In genomic region chr11:69050592-69051380, GRCh38 we compare ENCODE assay signal across 11 cellular contexts. TPM values are rescaled to one million over a fixed set of nuclear protein-coding genes. Genes with fewer than 3 reads are reported as not detected.
DNase-seq lines count a peak whose midpoint lies in the region; ATAC-seq, FAIRE-seq and TF ChIP-seq lines count a peak whose summit lies in the region.
"Had no signal": no experiment of that assay in that cellular context is flagged by ENCODE, and none has a peak within 500 bp of the region (broad histone marks: within the 10 kb centered on the region; RNA-seq: fewer than 3 reads in every experiment).

No MANE protein-coding gene starts in this region.

- no peak for FAIRE-seq in kidney (lab: Jason Lieb, UNC)

- H3K4me3 ChIP-seq in kidney (ENCODE audit: low read length in 2 of 2) (peak overlapping the region; percentile 32 to 81), subcutaneous abdominal adipose tissue (ENCODE audit: low read depth in 1 of 5, low read length in 5 of 5) (no peak overlapping the region)
- H3K4me3 ChIP-seq: MG63 had no signal

- no peaks in the 10 kb centered on the region for H3K27me3 ChIP-seq in subcutaneous abdominal adipose tissue (ENCODE audit: control insufficient read depth in 5 of 5, insufficient read depth in 4 of 5, low read length in 5 of 5)
- H3K27me3 ChIP-seq: MG63 had no signal

- no peaks in the 10 kb centered on the region for H3K36me3 Mint-ChIP-seq in activated T-cell treated with anti-CD3 and anti-CD28 coated beads, Interleukin-2, amount 50 U/mL, for 72 hours (ENCODE audit: insufficient read depth in 2 of 2)
- H3K36me3 Mint-ChIP-seq in activated CD8-positive, alpha-beta T cell treated with anti-CD3 and anti-CD28 coated beads for 36 hours (ENCODE audit: low read depth) = no peaks in the 10 kb centered on the region

- H3K27ac ChIP-seq in kidney (ENCODE audit: low read depth in 2 of 2, low read length in 2 of 2) = peak overlapping the region in 1 of 2 donors; percentile 43
- peak overlapping the region; percentile 46 for H3K27ac ChIP-seq in subcutaneous abdominal adipose tissue (ENCODE audit: low read depth, low read length)

- H3K36me3 ChIP-seq in kidney (ENCODE audit: control insufficient read depth in 1 of 2, insufficient read depth in 2 of 2, low read length in 2 of 2) = peaks cover 0 to 2% of the 10 kb centered on the region in 2 donors
- peaks cover 0 to 25% (median 17%) of the 10 kb centered on the region in 5 donors for H3K36me3 ChIP-seq in subcutaneous abdominal adipose tissue (ENCODE audit: control insufficient read depth in 5 of 5, insufficient read depth in 5 of 5, low read length in 5 of 5)
- H3K36me3 ChIP-seq: MG63 had no signal

- no peaks in the 10 kb centered on the region for H3K9me3 Mint-ChIP-seq in activated T-cell treated with anti-CD3 and anti-CD28 coated beads, Interleukin-2, amount 50 U/mL, for 72 hours
- H3K9me3 Mint-ChIP-seq in activated CD8-positive, alpha-beta T cell treated with anti-CD3 and anti-CD28 coated beads for 36 hours = no peaks in the 10 kb centered on the region

- TF ChIP-seq CTCF in activated CD8-positive, alpha-beta T cell treated with anti-CD3 and anti-CD28 coated beads for 36 hours (IDR thresholded peaks at IDR 0.05) = no peak
- TF ChIP-seq CTCF in kidney (IDR thresholded peaks at IDR 0.05; ENCODE audit: borderline replicate concordance, extremely low read depth, insufficient read depth) = no peak

- DNase-seq in activated T-cell treated with anti-CD3 and anti-CD28 coated beads, Interleukin-2, amount 50 U/mL, for 72 hours = no peak
- no peak for DNase-seq in activated T-cell treated with anti-CD3 and anti-CD28 coated beads, Interleukin-2, amount 50 U/mL, for 1 hour
- no peak for DNase-seq in activated CD8-positive, alpha-beta T cell treated with anti-CD3 and anti-CD28 coated beads for 36 hours
- peak; percentile 68 for DNase-seq in kidney
- DNase-seq in iPS-NIHi11 (ENCODE audit: low spot score) = no peak
- DNase-seq in mesenteric fat pad (ENCODE audit: low spot score) = no peak
- DNase-seq: activated CD4-positive, alpha-beta T cell treated with anti-CD3 and anti-CD28 coated beads for 4 hours; effector CD4-positive, alpha-beta T cell; MG63 had no signal

- CTCF ChIA-PET in activated CD8-positive, alpha-beta T cell treated with anti-CD3 and anti-CD28 coated beads for 36 hours (lab: Charles Lee) = interaction anchor here (1.0 kb wide), 1 partner anchor 49 kb away, joined by 3 read pairs; no protein-coding TSS in a partner anchor

- H3K27ac Mint-ChIP-seq in activated T-cell treated with anti-CD3 and anti-CD28 coated beads, Interleukin-2, amount 50 U/mL, for 72 hours = no peak overlapping the region
- peak overlapping the region; percentile 42 for H3K27ac Mint-ChIP-seq in activated CD8-positive, alpha-beta T cell treated with anti-CD3 and anti-CD28 coated beads for 36 hours

- peaks cover 29% of the 10 kb centered on the region for H3K4me1 Mint-ChIP-seq in activated T-cell treated with anti-CD3 and anti-CD28 coated beads, Interleukin-2, amount 50 U/mL, for 72 hours (ENCODE audit: low read depth)
- H3K4me1 Mint-ChIP-seq in activated CD8-positive, alpha-beta T cell treated with anti-CD3 and anti-CD28 coated beads for 36 hours (ENCODE audit: low read depth) = peaks cover 38% of the 10 kb centered on the region

- H3K27me3 Mint-ChIP-seq in activated T-cell treated with anti-CD3 and anti-CD28 coated beads, Interleukin-2, amount 50 U/mL, for 72 hours (ENCODE audit: low read depth) = peaks cover 7% of the 10 kb centered on the region
- H3K27me3 Mint-ChIP-seq in activated CD8-positive, alpha-beta T cell treated with anti-CD3 and anti-CD28 coated beads for 36 hours = no peaks in the 10 kb centered on the region

- intact Hi-C loops in activated CD8-positive, alpha-beta T cell treated with anti-CD3 and anti-CD28 coated beads for 36 hours (cut with micrococcal nuclease) = no loop called here
- intact Hi-C loops in kidney (cut with DNase I) = no loop called here

- H3K9me3 ChIP-seq in kidney (ENCODE audit: control insufficient read depth in 1 of 2, low read length in 2 of 2) = no peaks in the 10 kb centered on the region
- H3K9me3 ChIP-seq in subcutaneous abdominal adipose tissue (ENCODE audit: control insufficient read depth in 5 of 5, low read length in 5 of 5) = no peaks in the 10 kb centered on the region
- H3K9me3 ChIP-seq: MG63 had no signal

- peaks cover 15 to 38% of the 10 kb centered on the region in 2 donors for H3K4me1 ChIP-seq in kidney (ENCODE audit: control insufficient read depth in 1 of 2, insufficient read depth in 1 of 2, low read depth in 1 of 2, low read length in 2 of 2)
- H3K4me1 ChIP-seq in subcutaneous abdominal adipose tissue (ENCODE audit: control insufficient read depth in 5 of 5, insufficient read depth in 5 of 5, low read length in 5 of 5) = peaks cover 3 to 80% (median 59%) of the 10 kb centered on the region in 5 donors

- no peak for ATAC-seq in activated T-cell treated with anti-CD3 and anti-CD28 coated beads, Interleukin-2, amount 50 U/mL, for 72 hours (replicated peaks in 1 of 2)
- ATAC-seq in activated CD8-positive, alpha-beta T cell treated with anti-CD3 and anti-CD28 coated beads for 36 hours = no peak
- ATAC-seq in GM19324 (IDR thresholded peaks at IDR 0.05; ENCODE audit: low FRiP score, unreplicated experiment) = no peak

- H3K9ac ChIP-seq in kidney (ENCODE audit: low read length in 2 of 2) (peak overlapping the region in 1 of 2 donors; percentile 53), subcutaneous abdominal adipose tissue (ENCODE audit: low read length in 5 of 5) (peak overlapping the region in 3 of 5 donors; percentile 46 to 58 (median 54))

- H3K4me3 Mint-ChIP-seq in activated T-cell treated with anti-CD3 and anti-CD28 coated beads, Interleukin-2, amount 50 U/mL, for 72 hours = peak overlapping the region; percentile 22 to 86
- H3K4me3 Mint-ChIP-seq in activated CD8-positive, alpha-beta T cell treated with anti-CD3 and anti-CD28 coated beads for 36 hours = peak overlapping the region; percentile 80

- POLR2A ChIA-PET in activated CD8-positive, alpha-beta T cell treated with anti-CD3 and anti-CD28 coated beads for 36 hours (lab: Charles Lee) = interaction anchor here (1.3 kb wide), 1 partner anchor 146 kb away, joined by 3 read pairs; no protein-coding TSS in a partner anchor

RNA-seq across cellular contexts. Expression of gene TPCN2, which starts 2.1 kb away (rescaled TPM):
- total RNA-seq in activated T-cell treated with anti-CD3 and anti-CD28 coated beads, Interleukin-2, amount 50 U/mL, for 72 hours = 10 to 100 TPM; 11.7 to 17.8 TPM
- total RNA-seq in activated CD8-positive, alpha-beta T cell treated with anti-CD3 and anti-CD28 coated beads for 36 hours = 10 to 100 TPM; 16.0 to 17.0 TPM
- 22.4 TPM for total RNA-seq in kidney
- polyA plus RNA-seq in kidney (ENCODE audit: insufficient read depth, low read depth, low replicate concordance) = 12.9 TPM
- 17.1 TPM for total RNA-seq in mesenteric fat pad

RNA-seq across cellular contexts. Expression of gene MRGPRF, which starts 37.7 kb away (rescaled TPM):
- total RNA-seq in activated T-cell treated with anti-CD3 and anti-CD28 coated beads, Interleukin-2, amount 50 U/mL, for 72 hours = not detected
- total RNA-seq in activated CD8-positive, alpha-beta T cell treated with anti-CD3 and anti-CD28 coated beads for 36 hours = not detected
- total RNA-seq in kidney (9.3 TPM), mesenteric fat pad (29.8 TPM)
- 19.0 TPM for polyA plus RNA-seq in kidney (ENCODE audit: insufficient read depth, low read depth, low replicate concordance)

Comparison
In these comparisons a context has a peak if more than half of its experiments do, and no peak if none do; other contexts are left out.
1. H3K4me3 ChIP-seq: peak in kidney (2 of 2); none in subcutaneous abdominal adipose tissue (0 of 5).
2. RNA of gene MRGPRF, which starts 37.7 kb away (total RNA-seq): 29.8 TPM in mesenteric fat pad (single experiment) and 9.3 TPM in kidney (single experiment); not detected in activated T-cell treated with anti-CD3 and anti-CD28 coated beads, Interleukin-2, amount 50 U/mL, for 72 hours and not detected in activated CD8-positive, alpha-beta T cell treated with anti-CD3 and anti-CD28 coated beads for 36 hours; every median in the first group is over 10 times any median in the second.